Comparison of ENCODE assay signal across 1 cellular context in the genomic region with DNA sequence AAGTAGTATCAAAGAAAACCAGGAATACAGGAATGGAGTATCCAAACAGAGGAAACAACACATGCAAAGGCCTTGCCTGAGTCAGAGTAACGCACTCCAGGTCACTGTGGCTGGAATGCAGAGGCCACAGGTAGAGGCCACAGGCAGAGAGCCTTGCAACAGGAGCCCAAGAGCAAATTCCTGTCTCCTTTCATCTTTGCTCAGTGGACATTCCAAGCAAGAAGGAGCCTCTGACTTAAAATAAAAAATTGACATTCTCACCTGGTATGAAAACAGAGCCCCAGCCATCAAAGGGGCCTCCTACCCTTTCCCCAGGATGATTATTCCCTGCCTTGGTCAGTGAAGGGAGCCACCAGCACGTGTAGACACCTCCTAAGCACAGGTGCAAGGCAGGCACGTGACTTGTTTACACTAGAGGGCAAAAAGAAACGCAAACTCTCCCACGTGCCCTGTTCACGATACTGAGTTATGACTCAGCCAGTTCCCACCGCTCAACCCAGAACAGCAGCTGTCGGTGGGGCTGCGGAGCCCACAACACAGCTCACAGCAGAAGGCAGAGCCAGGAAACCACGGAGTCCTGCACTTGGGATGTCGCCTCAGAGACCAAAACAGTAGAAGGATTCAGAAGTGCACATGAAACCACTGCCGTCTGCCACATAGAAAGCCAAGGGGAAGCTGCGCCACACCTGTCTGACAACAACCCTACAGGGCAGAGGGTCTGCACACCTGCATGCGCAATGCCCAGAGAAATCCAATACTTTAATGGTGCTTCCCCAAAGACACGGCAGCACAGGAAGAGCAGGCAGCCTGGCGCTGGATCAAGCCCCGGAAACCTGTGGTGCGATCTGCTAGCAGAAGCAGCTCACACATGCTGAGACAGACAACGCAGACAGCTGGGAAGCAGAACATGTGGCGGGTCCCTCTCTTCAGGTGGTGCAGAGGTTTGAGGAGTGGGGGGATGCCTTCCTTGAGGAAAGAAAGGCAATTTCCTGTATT.
TF ChIP-seq lines count a peak whose summit lies in the region.

No MANE protein-coding gene starts in this region.

TF ChIP-seq in HepG2, 621 proteins besides CTCF, POLR2A, EP300 and RAD21 (continued from another document and continues in another):
- TF ChIP-seq, protein P1, sequence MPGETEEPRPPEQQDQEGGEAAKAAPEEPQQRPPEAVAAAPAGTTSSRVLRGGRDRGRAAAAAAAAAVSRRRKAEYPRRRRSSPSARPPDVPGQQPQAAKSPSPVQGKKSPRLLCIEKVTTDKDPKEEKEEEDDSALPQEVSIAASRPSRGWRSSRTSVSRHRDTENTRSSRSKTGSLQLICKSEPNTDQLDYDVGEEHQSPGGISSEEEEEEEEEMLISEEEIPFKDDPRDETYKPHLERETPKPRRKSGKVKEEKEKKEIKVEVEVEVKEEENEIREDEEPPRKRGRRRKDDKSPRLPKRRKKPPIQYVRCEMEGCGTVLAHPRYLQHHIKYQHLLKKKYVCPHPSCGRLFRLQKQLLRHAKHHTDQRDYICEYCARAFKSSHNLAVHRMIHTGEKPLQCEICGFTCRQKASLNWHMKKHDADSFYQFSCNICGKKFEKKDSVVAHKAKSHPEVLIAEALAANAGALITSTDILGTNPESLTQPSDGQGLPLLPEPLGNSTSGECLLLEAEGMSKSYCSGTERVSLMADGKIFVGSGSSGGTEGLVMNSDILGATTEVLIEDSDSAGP (CRISPR knock-in tag; IDR thresholded peaks at IDR 0.05; ENCODE audit: borderline replicate concordance), result peak; percentile 19; the same call in 1 of the 2 replicates
- TF ChIP-seq, protein P2, sequence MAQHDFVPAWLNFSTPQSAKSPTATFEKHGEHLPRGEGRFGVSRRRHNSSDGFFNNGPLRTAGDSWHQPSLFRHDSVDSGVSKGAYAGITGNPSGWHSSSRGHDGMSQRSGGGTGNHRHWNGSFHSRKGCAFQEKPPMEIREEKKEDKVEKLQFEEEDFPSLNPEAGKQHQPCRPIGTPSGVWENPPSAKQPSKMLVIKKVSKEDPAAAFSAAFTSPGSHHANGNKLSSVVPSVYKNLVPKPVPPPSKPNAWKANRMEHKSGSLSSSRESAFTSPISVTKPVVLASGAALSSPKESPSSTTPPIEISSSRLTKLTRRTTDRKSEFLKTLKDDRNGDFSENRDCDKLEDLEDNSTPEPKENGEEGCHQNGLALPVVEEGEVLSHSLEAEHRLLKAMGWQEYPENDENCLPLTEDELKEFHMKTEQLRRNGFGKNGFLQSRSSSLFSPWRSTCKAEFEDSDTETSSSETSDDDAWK (CRISPR knock-in tag; IDR thresholded peaks at IDR 0.05), result no peak
- TF ChIP-seq, protein P3, sequence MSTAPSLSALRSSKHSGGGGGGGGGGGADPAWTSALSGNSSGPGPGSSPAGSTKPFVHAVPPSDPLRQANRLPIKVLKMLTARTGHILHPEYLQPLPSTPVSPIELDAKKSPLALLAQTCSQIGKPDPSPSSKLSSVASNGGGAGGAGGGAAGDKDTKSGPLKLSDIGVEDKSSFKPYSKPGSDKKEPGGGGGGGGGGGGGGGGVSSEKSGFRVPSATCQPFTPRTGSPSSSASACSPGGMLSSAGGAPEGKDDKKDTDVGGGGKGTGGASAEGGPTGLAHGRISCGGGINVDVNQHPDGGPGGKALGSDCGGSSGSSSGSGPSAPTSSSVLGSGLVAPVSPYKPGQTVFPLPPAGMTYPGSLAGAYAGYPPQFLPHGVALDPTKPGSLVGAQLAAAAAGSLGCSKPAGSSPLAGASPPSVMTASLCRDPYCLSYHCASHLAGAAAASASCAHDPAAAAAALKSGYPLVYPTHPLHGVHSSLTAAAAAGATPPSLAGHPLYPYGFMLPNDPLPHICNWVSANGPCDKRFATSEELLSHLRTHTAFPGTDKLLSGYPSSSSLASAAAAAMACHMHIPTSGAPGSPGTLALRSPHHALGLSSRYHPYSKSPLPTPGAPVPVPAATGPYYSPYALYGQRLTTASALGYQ (CRISPR knock-in tag; IDR thresholded peaks at IDR 0.05), result peak; percentile 85; the same call in 1 of the 2 replicates
- TF ChIP-seq PTBP1 (IDR thresholded peaks at IDR 0.05; ENCODE audit: low read depth, low read length, poor library complexity, severe bottlenecking) (no peak), NR1H2 (CRISPR knock-in tag; IDR thresholded peaks at IDR 0.05; ENCODE audit: borderline replicate concordance, low read depth) (no peak; the same call in 1 of the 2 replicates), MTF2 (CRISPR knock-in tag; IDR thresholded peaks at IDR 0.05; ENCODE audit: borderline replicate concordance) (no peak), TBP (CRISPR knock-in tag; IDR thresholded peaks at IDR 0.05) (no peak), ZNF549 (CRISPR knock-in tag; IDR thresholded peaks at IDR 0.05) (no peak), PCBP2 (optimal IDR thresholded peaks at IDR 0.05; ENCODE audit: low read depth, low read length, poor library complexity, severe bottlenecking) (peak; percentile 36), ELF4 (CRISPR knock-in tag; IDR thresholded peaks at IDR 0.05; ENCODE audit: borderline replicate concordance) (no peak), ZNF589 (CRISPR knock-in tag; conservative IDR thresholded peaks at IDR 0.05) (peak; percentile 65; the same call in 1 of the 2 replicates), GATAD2A (CRISPR knock-in tag; IDR thresholded peaks at IDR 0.05) (peak; percentile 96), CHD2 (IDR thresholded peaks at IDR 0.05; ENCODE audit: low read depth, low read length) (no peak), HOXA9 (CRISPR knock-in tag; IDR thresholded peaks at IDR 0.05; ENCODE audit: borderline replicate concordance) (no peak), ZMYM3 (CRISPR knock-in tag; IDR thresholded peaks at IDR 0.05) (peak; percentile 34), ZNF724P (CRISPR knock-in tag; IDR thresholded peaks at IDR 0.05; ENCODE audit: borderline replicate concordance) (peak; percentile 96), ZNF550 (CRISPR knock-in tag; IDR thresholded peaks at IDR 0.05; ENCODE audit: borderline replicate concordance) (0 out of 2 replicates have a peak, but pooled peaks have one; percentile 6), HNF4A (CRISPR knock-in tag; IDR thresholded peaks at IDR 0.05) (peak; percentile 76), SMYD3 (CRISPR knock-in tag; IDR thresholded peaks at IDR 0.05) (no peak), BRCA1 (CRISPR knock-in tag; IDR thresholded peaks at IDR 0.05) (peak; percentile 57; the same call in 1 of the 2 replicates), NCOA5 (CRISPR knock-in tag; IDR thresholded peaks at IDR 0.05) (no peak), ZNF292 (CRISPR knock-in tag; IDR thresholded peaks at IDR 0.05; ENCODE audit: borderline replicate concordance, low read depth) (peak; percentile 49; the same call in 1 of the 2 replicates), ZNF251 (CRISPR knock-in tag; IDR thresholded peaks at IDR 0.05) (0 out of 2 replicates have a peak, but pooled peaks have one; percentile 81), EEA1 (CRISPR knock-in tag; IDR thresholded peaks at IDR 0.05; ENCODE audit: borderline replicate concordance) (no peak; the same call in 1 of the 2 replicates), ZNF569 (CRISPR knock-in tag; IDR thresholded peaks at IDR 0.05; ENCODE audit: borderline replicate concordance) (no peak), HDAC2 (CRISPR knock-in tag; IDR thresholded peaks at IDR 0.05) (peak; percentile 85), AHR (CRISPR knock-in tag; IDR thresholded peaks at IDR 0.05) (0 out of 2 replicates have a peak, but pooled peaks have one; percentile 34)
- TF ChIP-seq, protein P4, sequence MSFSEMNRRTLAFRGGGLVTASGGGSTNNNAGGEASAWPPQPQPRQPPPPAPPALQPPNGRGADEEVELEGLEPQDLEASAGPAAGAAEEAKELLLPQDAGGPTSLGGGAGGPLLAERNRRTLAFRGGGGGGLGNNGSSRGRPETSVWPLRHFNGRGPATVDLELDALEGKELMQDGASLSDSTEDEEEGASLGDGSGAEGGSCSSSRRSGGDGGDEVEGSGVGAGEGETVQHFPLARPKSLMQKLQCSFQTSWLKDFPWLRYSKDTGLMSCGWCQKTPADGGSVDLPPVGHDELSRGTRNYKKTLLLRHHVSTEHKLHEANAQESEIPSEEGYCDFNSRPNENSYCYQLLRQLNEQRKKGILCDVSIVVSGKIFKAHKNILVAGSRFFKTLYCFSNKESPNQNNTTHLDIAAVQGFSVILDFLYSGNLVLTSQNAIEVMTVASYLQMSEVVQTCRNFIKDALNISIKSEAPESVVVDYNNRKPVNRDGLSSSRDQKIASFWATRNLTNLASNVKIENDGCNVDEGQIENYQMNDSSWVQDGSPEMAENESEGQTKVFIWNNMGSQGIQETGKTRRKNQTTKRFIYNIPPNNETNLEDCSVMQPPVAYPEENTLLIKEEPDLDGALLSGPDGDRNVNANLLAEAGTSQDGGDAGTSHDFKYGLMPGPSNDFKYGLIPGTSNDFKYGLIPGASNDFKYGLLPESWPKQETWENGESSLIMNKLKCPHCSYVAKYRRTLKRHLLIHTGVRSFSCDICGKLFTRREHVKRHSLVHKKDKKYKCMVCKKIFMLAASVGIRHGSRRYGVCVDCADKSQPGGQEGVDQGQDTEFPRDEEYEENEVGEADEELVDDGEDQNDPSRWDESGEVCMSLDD (CRISPR knock-in tag; IDR thresholded peaks at IDR 0.05; ENCODE audit: borderline replicate concordance), result no peak
- TF ChIP-seq, protein P5, sequence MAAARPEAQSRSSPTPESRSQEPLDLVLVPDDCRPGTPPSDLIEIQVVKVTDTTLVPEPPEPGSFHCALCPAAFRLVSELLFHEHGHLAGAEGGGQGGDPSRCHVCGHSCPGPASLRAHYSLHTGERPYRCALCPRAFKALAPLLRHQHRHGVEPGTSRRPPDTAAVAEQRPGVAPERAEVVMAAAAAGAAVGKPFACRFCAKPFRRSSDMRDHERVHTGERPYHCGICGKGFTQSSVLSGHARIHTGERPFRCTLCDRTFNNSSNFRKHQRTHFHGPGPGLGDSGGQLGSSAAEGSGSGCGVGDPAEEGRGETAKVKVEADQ (CRISPR knock-in tag; IDR thresholded peaks at IDR 0.05; ENCODE audit: borderline replicate concordance), result no peak
- TF ChIP-seq, protein P6, sequence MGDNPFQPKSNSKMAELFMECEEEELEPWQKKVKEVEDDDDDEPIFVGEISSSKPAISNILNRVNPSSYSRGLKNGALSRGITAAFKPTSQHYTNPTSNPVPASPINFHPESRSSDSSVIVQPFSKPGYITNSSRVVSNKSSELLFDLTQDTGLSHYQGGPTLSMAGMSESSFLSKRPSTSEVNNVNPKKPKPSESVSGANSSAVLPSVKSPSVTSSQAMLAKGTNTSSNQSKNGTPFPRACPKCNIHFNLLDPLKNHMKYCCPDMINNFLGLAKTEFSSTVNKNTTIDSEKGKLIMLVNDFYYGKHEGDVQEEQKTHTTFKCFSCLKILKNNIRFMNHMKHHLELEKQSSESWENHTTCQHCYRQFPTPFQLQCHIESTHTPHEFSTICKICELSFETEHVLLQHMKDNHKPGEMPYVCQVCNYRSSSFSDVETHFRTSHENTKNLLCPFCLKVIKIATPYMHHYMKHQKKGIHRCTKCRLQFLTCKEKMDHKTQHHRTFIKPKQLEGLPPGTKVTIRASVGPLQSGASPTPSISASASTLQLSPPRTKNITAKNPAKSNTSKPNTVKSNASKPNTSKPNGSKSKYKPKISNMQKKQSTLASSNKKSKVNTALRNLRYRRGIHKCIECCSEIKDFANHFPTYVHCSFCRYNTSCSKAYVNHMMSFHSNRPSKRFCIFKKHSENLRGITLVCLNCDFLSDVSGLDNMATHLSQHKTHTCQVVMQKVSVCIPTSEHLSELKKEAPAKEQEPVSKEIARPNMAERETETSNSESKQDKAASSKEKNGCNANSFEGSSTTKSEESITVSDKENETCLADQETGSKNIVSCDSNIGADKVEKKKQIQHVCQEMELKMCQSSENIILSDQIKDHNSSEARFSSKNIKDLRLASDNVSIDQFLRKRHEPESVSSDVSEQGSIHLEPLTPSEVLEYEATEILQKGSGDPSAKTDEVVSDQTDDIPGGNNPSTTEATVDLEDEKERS (CRISPR knock-in tag; IDR thresholded peaks at IDR 0.05), result peak; percentile 67; the same call in 1 of the 2 replicates
- TF ChIP-seq, protein P7, sequence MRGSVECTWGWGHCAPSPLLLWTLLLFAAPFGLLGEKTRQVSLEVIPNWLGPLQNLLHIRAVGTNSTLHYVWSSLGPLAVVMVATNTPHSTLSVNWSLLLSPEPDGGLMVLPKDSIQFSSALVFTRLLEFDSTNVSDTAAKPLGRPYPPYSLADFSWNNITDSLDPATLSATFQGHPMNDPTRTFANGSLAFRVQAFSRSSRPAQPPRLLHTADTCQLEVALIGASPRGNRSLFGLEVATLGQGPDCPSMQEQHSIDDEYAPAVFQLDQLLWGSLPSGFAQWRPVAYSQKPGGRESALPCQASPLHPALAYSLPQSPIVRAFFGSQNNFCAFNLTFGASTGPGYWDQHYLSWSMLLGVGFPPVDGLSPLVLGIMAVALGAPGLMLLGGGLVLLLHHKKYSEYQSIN (CRISPR knock-in tag; IDR thresholded peaks at IDR 0.05; ENCODE audit: borderline replicate concordance), result no peak
- TF ChIP-seq, protein P8, sequence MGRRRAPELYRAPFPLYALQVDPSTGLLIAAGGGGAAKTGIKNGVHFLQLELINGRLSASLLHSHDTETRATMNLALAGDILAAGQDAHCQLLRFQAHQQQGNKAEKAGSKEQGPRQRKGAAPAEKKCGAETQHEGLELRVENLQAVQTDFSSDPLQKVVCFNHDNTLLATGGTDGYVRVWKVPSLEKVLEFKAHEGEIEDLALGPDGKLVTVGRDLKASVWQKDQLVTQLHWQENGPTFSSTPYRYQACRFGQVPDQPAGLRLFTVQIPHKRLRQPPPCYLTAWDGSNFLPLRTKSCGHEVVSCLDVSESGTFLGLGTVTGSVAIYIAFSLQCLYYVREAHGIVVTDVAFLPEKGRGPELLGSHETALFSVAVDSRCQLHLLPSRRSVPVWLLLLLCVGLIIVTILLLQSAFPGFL (CRISPR knock-in tag; IDR thresholded peaks at IDR 0.05), result no peak
- TF ChIP-seq, protein P9, sequence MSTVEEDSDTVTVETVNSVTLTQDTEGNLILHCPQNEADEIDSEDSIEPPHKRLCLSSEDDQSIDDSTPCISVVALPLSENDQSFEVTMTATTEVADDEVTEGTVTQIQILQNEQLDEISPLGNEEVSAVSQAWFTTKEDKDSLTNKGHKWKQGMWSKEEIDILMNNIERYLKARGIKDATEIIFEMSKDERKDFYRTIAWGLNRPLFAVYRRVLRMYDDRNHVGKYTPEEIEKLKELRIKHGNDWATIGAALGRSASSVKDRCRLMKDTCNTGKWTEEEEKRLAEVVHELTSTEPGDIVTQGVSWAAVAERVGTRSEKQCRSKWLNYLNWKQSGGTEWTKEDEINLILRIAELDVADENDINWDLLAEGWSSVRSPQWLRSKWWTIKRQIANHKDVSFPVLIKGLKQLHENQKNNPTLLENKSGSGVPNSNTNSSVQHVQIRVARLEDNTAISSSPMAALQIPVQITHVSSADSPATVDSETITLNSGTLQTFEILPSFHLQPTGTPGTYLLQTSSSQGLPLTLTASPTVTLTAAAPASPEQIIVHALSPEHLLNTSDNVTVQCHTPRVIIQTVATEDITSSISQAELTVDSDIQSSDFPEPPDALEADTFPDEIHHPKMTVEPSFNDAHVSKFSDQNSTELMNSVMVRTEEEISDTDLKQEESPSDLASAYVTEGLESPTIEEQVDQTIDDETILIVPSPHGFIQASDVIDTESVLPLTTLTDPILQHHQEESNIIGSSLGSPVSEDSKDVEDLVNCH (CRISPR knock-in tag; IDR thresholded peaks at IDR 0.05), result no peak
- TF ChIP-seq, protein P10, sequence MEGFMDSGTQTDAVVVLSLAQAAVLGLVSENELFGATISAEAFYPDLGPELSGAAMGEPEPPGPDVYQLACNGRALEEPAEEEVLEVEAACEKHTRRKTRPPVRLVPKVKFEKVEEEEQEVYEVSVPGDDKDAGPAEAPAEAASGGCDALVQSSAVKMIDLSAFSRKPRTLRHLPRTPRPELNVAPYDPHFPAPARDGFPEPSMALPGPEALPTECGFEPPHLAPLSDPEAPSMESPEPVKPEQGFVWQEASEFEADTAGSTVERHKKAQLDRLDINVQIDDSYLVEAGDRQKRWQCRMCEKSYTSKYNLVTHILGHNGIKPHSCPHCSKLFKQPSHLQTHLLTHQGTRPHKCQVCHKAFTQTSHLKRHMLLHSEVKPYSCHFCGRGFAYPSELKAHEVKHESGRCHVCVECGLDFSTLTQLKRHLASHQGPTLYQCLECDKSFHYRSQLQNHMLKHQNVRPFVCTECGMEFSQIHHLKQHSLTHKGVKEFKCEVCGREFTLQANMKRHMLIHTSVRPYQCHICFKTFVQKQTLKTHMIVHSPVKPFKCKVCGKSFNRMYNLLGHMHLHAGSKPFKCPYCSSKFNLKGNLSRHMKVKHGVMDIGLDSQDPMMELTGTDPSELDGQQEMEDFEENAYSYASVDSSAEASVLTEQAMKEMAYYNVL (CRISPR knock-in tag; IDR thresholded peaks at IDR 0.05; ENCODE audit: borderline replicate concordance), result peak; percentile 98
